In genomic region chr4:2186865-2187172, GRCh38 we compare ENCODE assay signal across 33 cellular contexts.
"Had no signal": no experiment of that assay in that cellular context is flagged by ENCODE, and none has a peak within 500 bp of the region (broad histone marks: within the 10 kb centered on the region; RNA-seq: fewer than 3 reads in every experiment).

No MANE protein-coding gene starts in this region.

- ATAC-seq: activated naive CD4-positive, alpha-beta T cell treated with anti-CD3 and anti-CD28 coated beads, Interleukin-2, amount 50 U/mL, for 72 hours; activated naive CD8-positive, alpha-beta T cell treated with anti-CD3 and anti-CD28 coated beads, Interleukin-2, amount 50 U/mL, for 24 hours; activated T-cell treated with anti-CD3 and anti-CD28 coated beads, Interleukin-2, amount 50 U/mL, for 4 hours; activated T-cell treated with anti-CD3 and anti-CD28 coated beads, Interleukin-2, amount 50 U/mL, for 72 hours; activated T-helper 17 cell treated with anti-CD3 and anti-CD28 coated beads, Interleukin-2, amount 50 U/mL, for 72 hours had no signal

- H3K4me1 ChIP-seq: adrenal gland, ascending aorta, body of pancreas, breast epithelium had no signal

- H3K36me3 ChIP-seq: adrenal gland, ascending aorta, brain microvascular endothelial cell, breast epithelium, cardiac muscle cell had no signal

- H3K27me3 ChIP-seq: adrenal gland, ascending aorta, body of pancreas, brain microvascular endothelial cell, breast epithelium, cardiac muscle cell had no signal

- DNase-seq: activated effector memory CD4-positive, alpha-beta T cell treated with anti-CD3 and anti-CD28 coated beads, Interleukin-2, amount 50 U/mL, for 16 hours; activated effector memory CD4-positive, alpha-beta T cell treated with Interleukin-2 at 50 U/mL for 16 hours; activated gamma-delta T cell; activated gamma-delta T cell treated with Interleukin-2 at 50 U/mL for 16 hours; activated naive CD4-positive, alpha-beta T cell; activated naive CD4-positive, alpha-beta T cell treated with anti-CD3 and anti-CD28 coated beads for 36 hours; activated naive CD4-positive, alpha-beta T cell treated with anti-CD3 and anti-CD28 coated beads, Interleukin-2, amount 50 U/mL, for 16 hours; activated naive CD4-positive, alpha-beta T cell treated with Interleukin-2 at 50 U/mL for 16 hours; activated naive CD8-positive, alpha-beta T cell treated with anti-CD3 and anti-CD28 coated beads for 36 hours; activated naive CD8-positive, alpha-beta T cell treated with anti-CD3 and anti-CD28 coated beads, Interleukin-2, amount 10 ng/mL, durations not matched to agents 7 days and 5 days; activated naive CD8-positive, alpha-beta T cell treated with anti-CD3 and anti-CD28 coated beads, Interleukin-2, amount 50 U/mL, for 24 hours; activated T-cell treated with anti-CD3 and anti-CD28 coated beads, Interleukin-2, amount 50 U/mL, for 1 hour; activated T-cell treated with anti-CD3 and anti-CD28 coated beads, Interleukin-2, amount 50 U/mL, for 24 hours; activated T-cell treated with anti-CD3 and anti-CD28 coated beads, Interleukin-2, amount 50 U/mL, for 4 hours; activated T-cell treated with anti-CD3 and anti-CD28 coated beads, Interleukin-2, amount 50 U/mL, for 48 hours; activated T-cell treated with anti-CD3 and anti-CD28 coated beads, Interleukin-2, amount 50 U/mL, for 72 hours; adrenal gland; amniotic stem cell; amygdala; anterior cingulate cortex; aorta; brain microvascular endothelial cell; caudate nucleus; central memory CD4-positive, alpha-beta T cell; cerebellar nuclear complex had no signal

- H3K4me3 ChIP-seq: adrenal gland, ascending aorta, body of pancreas, breast epithelium, cardiac muscle cell had no signal

- FAIRE-seq: astrocyte, bronchial epithelial cell had no signal

- H3K27ac ChIP-seq: adrenal gland, ascending aorta, body of pancreas, brain microvascular endothelial cell, breast epithelium, cardiac muscle cell had no signal

- H3K9me3 ChIP-seq: body of pancreas had no signal
